In the genomic region with DNA sequence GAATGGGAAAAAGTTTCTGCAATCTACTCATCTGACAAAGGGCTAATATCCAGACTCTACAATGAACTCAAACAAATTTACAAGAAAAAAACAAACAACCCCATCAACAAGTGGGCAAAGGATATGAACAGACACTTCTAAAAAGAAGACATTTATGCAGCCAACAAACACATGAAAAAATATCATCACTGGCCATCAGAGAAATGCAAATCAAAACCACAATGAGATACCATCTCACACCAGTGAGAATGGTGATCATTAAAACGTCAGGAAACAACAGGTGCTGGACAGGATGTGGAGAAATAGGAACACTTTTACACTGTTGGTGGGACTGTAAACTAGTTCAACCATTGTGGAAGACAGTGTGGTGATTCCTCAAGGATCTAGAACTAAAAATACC, we compare ENCODE assay signal across 14 cellular contexts. TPM values are rescaled to one million over a fixed set of nuclear protein-coding genes. Genes with fewer than 3 reads are reported as not detected.
"Had no signal": no experiment of that assay in that cellular context is flagged by ENCODE, and none has a peak within 500 bp of the region (broad histone marks: within the 10 kb centered on the region; RNA-seq: fewer than 3 reads in every experiment).

No MANE protein-coding gene starts in this region.

RNA-seq across cellular contexts. Expression of gene ASCL4, which starts 47.2 kb away (rescaled TPM):
- total RNA-seq: activated B cell treated with CpG ODN at 0.5 μM for 24 hours; activated CD4-positive, alpha-beta memory T cell treated with anti-CD3 and anti-CD28 coated beads for 36 hours; activated CD4-positive, alpha-beta memory T cell treated with anti-CD3 and anti-CD28 coated beads, Interleukin-2, amount 10 ng/mL, durations not matched to agents 7 days and 5 days; activated CD4-positive, alpha-beta T cell treated with anti-CD3 and anti-CD28 coated beads for 36 hours; activated CD4-positive, alpha-beta T cell treated with anti-CD3 and anti-CD28 coated beads, Interleukin-2, amount 10 ng/mL, durations not matched to agents 24 days and 14 days; activated CD4-positive, alpha-beta T cell treated with anti-CD3 and anti-CD28 coated beads, Interleukin-2, amount 10 ng/mL, durations not matched to agents 7 days and 5 days; activated CD8-positive, alpha-beta memory T cell treated with anti-CD3 and anti-CD28 coated beads for 36 hours; activated CD8-positive, alpha-beta memory T cell treated with anti-CD3 and anti-CD28 coated beads, Interleukin-2, amount 10 ng/mL, durations not matched to agents 7 days and 5 days; activated CD8-positive, alpha-beta T cell treated with anti-CD3 and anti-CD28 coated beads for 36 hours; activated CD8-positive, alpha-beta T cell treated with anti-CD3 and anti-CD28 coated beads, Interleukin-2, amount 10 ng/mL, durations not matched to agents 7 days and 5 days; T-helper 1 cell treated with Interleukin-12 subunit alpha and Interleukin-12 subunit beta and Interleukin-4 antibody, amounts not matched to agents 30 ng/mL and 1 ng/mL, for 36 hours; T-helper 17 cell; T-helper 2 cell treated with Interferon-gamma antibody and Interleukin-4, amounts not matched to agents 100 ng/mL and 5 ng/mL, for 36 hours; WTC11 had no signal
